Comparison of ENCODE assay signal across 8 cellular contexts in genomic region chr16:56658476-56658875, GRCh38. TPM values are rescaled to one million over a fixed set of nuclear protein-coding genes. Genes with fewer than 3 reads are reported as not detected.
DNase-seq lines count a peak whose midpoint lies in the region; ATAC-seq and TF ChIP-seq lines count a peak whose summit lies in the region.
"Had no signal": no experiment of that assay in that cellular context is flagged by ENCODE, and none has a peak within 500 bp of the region (broad histone marks: within the 10 kb centered on the region; RNA-seq: fewer than 3 reads in every experiment).

No MANE protein-coding gene starts in this region.

- H3K27me3 ChIP-seq in HCT116 (ENCODE audit: insufficient read depth, low read length), result no peaks in the 10 kb centered on the region
- H3K27me3 ChIP-seq in iPS-15b (ENCODE audit: control insufficient read depth, insufficient read depth, low read length), result peaks cover 84% of the 10 kb centered on the region
- peaks cover 55% of the 10 kb centered on the region for H3K27me3 ChIP-seq in skeletal muscle satellite cell (ENCODE audit: control insufficient read depth, insufficient read depth, low read length)
- H3K27me3 ChIP-seq in aorta (ENCODE audit: control insufficient read depth in 1 of 2, insufficient read depth in 2 of 2, low read length in 1 of 2), result no peaks in the 10 kb centered on the region

- peak overlapping the region; percentile 95 for H3K4me3 Mint-ChIP-seq in WTC11

- H2AFZ ChIP-seq in HCT116 (ENCODE audit: low read depth, low read length, poor library complexity, severe bottlenecking), result no peak overlapping the region

- CTCF ChIA-PET in HCT116 (lab: Charles Lee), result no interaction called here
- CTCF ChIA-PET in WTC11 (lab: Charles Lee), result interaction anchor here (1.5 kb wide), 1 partner anchor 43 kb away, joined by 24 read pairs; no protein-coding TSS in a partner anchor

- H3K9me3 Mint-ChIP-seq in WTC11, result no peaks in the 10 kb centered on the region

- RAD21 ChIA-PET in HCT116 (lab: Charles Lee; ENCODE audit: low non-redundant PET in 1 of 2, low total read pairs in 2 of 2, uncharacterized antibody in 2 of 2, unreplicated experiment in 2 of 2), result no interaction called here

- no peaks in the 10 kb centered on the region for H3K9me2 ChIP-seq in HCT116 (ENCODE audit: insufficient read depth)

- TF ChIP-seq POLR2A in HCT116 (IDR thresholded peaks at IDR 0.05; ENCODE audit: borderline replicate concordance, extremely low read depth, insufficient read depth, insufficient read length), result no peak

- H3K36me3 ChIP-seq in HCT116 (ENCODE audit: control insufficient read depth in 1 of 2, insufficient read depth in 2 of 2, low read length in 2 of 2) (no peaks in the 10 kb centered on the region), iPS-15b (ENCODE audit: control insufficient read depth, insufficient read depth, low read length) (no peaks in the 10 kb centered on the region), skeletal muscle satellite cell (ENCODE audit: insufficient read depth, low read length) (no peaks in the 10 kb centered on the region), aorta (ENCODE audit: control insufficient read depth in 1 of 2, insufficient read depth in 2 of 2, low read length in 1 of 2) (no peaks in the 10 kb centered on the region)

- no peaks in the 10 kb centered on the region for H4K20me1 ChIP-seq in HCT116 (ENCODE audit: insufficient read depth)

- H3K27ac ChIP-seq in HCT116 (ENCODE audit: low read depth, low read length) (no peak overlapping the region), aorta (ENCODE audit: low read depth in 1 of 2, low read length in 2 of 2) (no peak overlapping the region)
- H3K27ac ChIP-seq: KMS-11 had no signal

- 0 out of 2 replicates have a peak, but pooled peaks cover 5% of the 10 kb centered on the region for H3K36me3 Mint-ChIP-seq in WTC11

- POLR2A ChIA-PET in HCT116 (lab: Charles Lee), result interaction anchor here (3.8 kb wide), 1 partner anchor 32 kb away, joined by 17 read pairs; the partner anchor contains the start of gene MT1E
- POLR2A ChIA-PET in WTC11 (lab: Charles Lee), result interaction anchor here (1.1 to 1.9 kb wide), 3 partner anchors 12 to 130 kb away, joined by 5 to 24 read pairs (median 10); partner anchors contain the start of genes MT1E and MT1H

- peak overlapping the region; percentile 80 for H3K4me2 ChIP-seq in HCT116 (ENCODE audit: low read length)
- peak overlapping the region; percentile 79 for H3K4me2 ChIP-seq in skeletal muscle satellite cell (ENCODE audit: low read length)
- H3K4me2 ChIP-seq: KMS-11 had no signal

- no peak for ATAC-seq in HCT116
- peak; percentile 1; the same call in 1 of the 2 replicates for ATAC-seq in WTC11
- ATAC-seq in aorta (ENCODE audit: low FRiP score), result no peak

- 58 to 69% methylated on average over 6 of the region's 6 CpGs for WGBS in aorta, 2 donors

- H3K4me1 ChIP-seq in HCT116 (ENCODE audit: control insufficient read depth in 1 of 2, insufficient read depth in 2 of 2, low read length in 2 of 2) (peaks cover 18 to 47% of the 10 kb centered on the region in 2 experiments), iPS-15b (ENCODE audit: control insufficient read depth, insufficient read depth, low read length) (peaks cover 2% of the 10 kb centered on the region), skeletal muscle satellite cell (ENCODE audit: control insufficient read depth, insufficient read depth, low read length) (peaks cover 9% of the 10 kb centered on the region), aorta (ENCODE audit: control insufficient read depth in 1 of 2, insufficient read depth in 2 of 2, low read length in 2 of 2) (no peaks in the 10 kb centered on the region)

- no TSS peak for BruUV-seq in HCT116 (replicated peaks; lab: Mats Ljungman, UMichigan)

- no peak overlapping the region for H3K27ac Mint-ChIP-seq in WTC11

- no peak for DNase-seq in HCT116 (ENCODE audit: low read depth, low spot score)
- no peak for DNase-seq in WTC11 (ENCODE audit: low spot score)
- no peak for DNase-seq in HT-29 (ENCODE audit: low spot score)
- no peak for DNase-seq in aorta
- DNase-seq in T-helper 9 cell, result no peak

- peaks cover 29% of the 10 kb centered on the region for H3K4me1 Mint-ChIP-seq in WTC11

- intact Hi-C loops in HCT116 (cut with micrococcal nuclease), result no loop called here
- intact Hi-C loops in aorta (cut with DNase I), result no loop called here

- H3K79me2 ChIP-seq in HCT116 (ENCODE audit: insufficient read depth, low read length), result no peaks in the 10 kb centered on the region

- H3K9me3 ChIP-seq in HCT116 (ENCODE audit: control insufficient read depth in 1 of 2, insufficient read depth in 1 of 2, low read depth in 1 of 2, low read length in 2 of 2) (no peaks in the 10 kb centered on the region), iPS-15b (ENCODE audit: control insufficient read depth, insufficient read depth, low read length) (no peaks in the 10 kb centered on the region), skeletal muscle satellite cell (replicated peaks; ENCODE audit: low read length) (no peaks in the 10 kb centered on the region), aorta (ENCODE audit: control insufficient read depth, low read length) (no peaks in the 10 kb centered on the region)

- H3K27me3 Mint-ChIP-seq in WTC11 (ENCODE audit: low read depth), result peaks cover 86% of the 10 kb centered on the region

- H3K9ac ChIP-seq in HCT116 (ENCODE audit: low read length), result peak overlapping the region; percentile 46; the same call in 1 of the 2 replicates
- H3K9ac ChIP-seq in iPS-15b (ENCODE audit: low read depth, low read length), result no peak overlapping the region
- H3K9ac ChIP-seq in skeletal muscle satellite cell (ENCODE audit: low read depth, low read length), result no peak overlapping the region
- H3K9ac ChIP-seq: KMS-11 had no signal

- H3K4me3 ChIP-seq in HCT116 (replicated peaks in 1 of 2; ENCODE audit: low read depth in 1 of 2, low read length in 2 of 2) (peak overlapping the region in 1 of 2 experiments; percentile 55; a peak in 1 of 4 replicates), iPS-15b (ENCODE audit: low read depth, low read length) (peak overlapping the region; percentile 77), skeletal muscle satellite cell (ENCODE audit: low read length) (no peak overlapping the region), aorta (ENCODE audit: low read length in 2 of 2) (no peak overlapping the region)

- TF ChIP-seq CTCF in HCT116 (IDR thresholded peaks at IDR 0.05 in 2 of 3, conservative IDR thresholded peaks at IDR 0.05 in 1 of 3; ENCODE audit: borderline replicate concordance in 1 of 3, insufficient read depth in 1 of 3, low read depth in 2 of 3, low read length in 2 of 3), result no peak
- no peak for TF ChIP-seq CTCF in WTC11 (IDR thresholded peaks at IDR 0.05)

- TF ChIP-seq RAD21 in HCT116 (IDR thresholded peaks at IDR 0.05; ENCODE audit: low read depth), result no peak

TF ChIP-seq in HCT116, 20 proteins besides CTCF, POLR2A, EP300 and RAD21 (continues in another document):
- no peak for TF ChIP-seq SP1 (IDR thresholded peaks at IDR 0.05; ENCODE audit: low read depth)
- no peak for TF ChIP-seq TCF7L2 (IDR thresholded peaks at IDR 0.05; ENCODE audit: borderline replicate concordance, extremely low read depth, insufficient read depth, insufficient read length)
- TF ChIP-seq CEBPB (IDR thresholded peaks at IDR 0.05; ENCODE audit: low read depth), result no peak
- TF ChIP-seq YY1 (IDR thresholded peaks at IDR 0.05; ENCODE audit: extremely low read depth, insufficient replicate concordance, low read depth, low read length), result no peak
- TF ChIP-seq EZH2phosphoT487 (IDR thresholded peaks at IDR 0.05; ENCODE audit: borderline replicate concordance), result no peak

TF ChIP-seq in WTC11, 78 proteins besides CTCF, POLR2A, EP300 and RAD21 (continues in another document):
- no peak for TF ChIP-seq MYBL2 (CRISPR knock-in tag; IDR thresholded peaks at IDR 0.05)
- TF ChIP-seq MXD4 (CRISPR knock-in tag; IDR thresholded peaks at IDR 0.05; ENCODE audit: borderline replicate concordance), result no peak

RNA-seq across cellular contexts. Expression of gene MT1F, which starts 0.7 kb away (rescaled TPM):
- 7.3 TPM for total RNA-seq in HCT116 (2021; ENCODE audit: unreplicated experiment)
- polyA plus RNA-seq in HCT116 (2012), result 24.2 and 24.5 TPM in 2 replicates
- 50.6 to 60.2 TPM (median 58.2 TPM) in 3 replicates for total RNA-seq in WTC11 (2021)
- total RNA-seq in skeletal muscle satellite cell (2012; rRNA removed), result not detected in 2 replicates
- total RNA-seq in HT-29 (2014; rRNA removed; shearing (Covaris generic)), result 4.7 and 5.6 TPM in 2 replicates
- 10 to 100 TPM; 14.4 to 19.1 TPM for total RNA-seq in aorta
- polyA plus RNA-seq in aorta, result 10 to 100 TPM in 1 of 2 donors, 1 to 10 TPM in 1; 9.0 to 81.1 TPM

RNA-seq across cellular contexts. Expression of gene MT1B, which starts 6.8 kb away (rescaled TPM):
- total RNA-seq in HCT116 (2021; ENCODE audit: unreplicated experiment) (not detected), WTC11 (2021) (not detected in 3 replicates), aorta (not detected)
- 0.26 TPM in 1 of 2 replicates, not detected in the other for polyA plus RNA-seq in HCT116 (2012)
- total RNA-seq in skeletal muscle satellite cell (2012; rRNA removed), result not detected in 2 replicates
- not detected in 2 replicates for total RNA-seq in HT-29 (2014; rRNA removed; shearing (Covaris generic))
- polyA plus RNA-seq in aorta, result not detected

RNA-seq across cellular contexts. Expression of gene MT1G, which starts 9.4 kb away (rescaled TPM):
- total RNA-seq in HCT116 (2021; ENCODE audit: unreplicated experiment), result 1.2 TPM
- not detected in 2 replicates for polyA plus RNA-seq in HCT116 (2012)
- 326 to 361 TPM (median 333 TPM) in 3 replicates for total RNA-seq in WTC11 (2021)
- total RNA-seq in skeletal muscle satellite cell (2012; rRNA removed), result not detected in 2 replicates
- total RNA-seq in HT-29 (2014; rRNA removed; shearing (Covaris generic)), result 0.50 and 1.5 TPM in 2 replicates
- 10 to 100 TPM in 1 of 2 donors, 1 to 10 TPM in 1; 5.3 to 49.1 TPM for total RNA-seq in aorta
- polyA plus RNA-seq in aorta, result 100 to 1,000 TPM in 1 of 2 donors, 10 to 100 TPM in 1; 13.9 to 118 TPM

RNA-seq across cellular contexts. Expression of gene MT1H, which starts 11.1 kb away (rescaled TPM):
- total RNA-seq in HCT116 (2021; ENCODE audit: unreplicated experiment) (not detected), WTC11 (2021) (122 to 164 TPM (median 159 TPM) in 3 replicates), aorta (1 to 10 TPM in 1 of 2 donors, not detected in 1; 1.6 TPM)
- not detected in 2 replicates for polyA plus RNA-seq in HCT116 (2012)
- not detected in 2 replicates for total RNA-seq in skeletal muscle satellite cell (2012; rRNA removed)
- total RNA-seq in HT-29 (2014; rRNA removed; shearing (Covaris generic)), result not detected in 2 replicates
- 10 to 100 TPM in 1 of 2 donors, 1 to 10 TPM in 1; 3.0 to 12.6 TPM for polyA plus RNA-seq in aorta

RNA-seq across cellular contexts. Expression of gene MT1A, which starts 20.0 kb away (rescaled TPM):
- total RNA-seq in HCT116 (2021; ENCODE audit: unreplicated experiment) (not detected), WTC11 (2021) (0.94 to 2.8 TPM in 2 of 3 replicates, not detected in the other), aorta (10 to 100 TPM in 1 of 2 donors, 1 to 10 TPM in 1; 4.6 to 82.2 TPM)
- polyA plus RNA-seq in HCT116 (2012), result not detected in 2 replicates
- 17.7 and 23.6 TPM in 2 replicates for total RNA-seq in skeletal muscle satellite cell (2012; rRNA removed)
- 2.0 and 6.6 TPM in 2 replicates for total RNA-seq in HT-29 (2014; rRNA removed; shearing (Covaris generic))
- 10 to 100 TPM in 1 of 2 donors, 1 to 10 TPM in 1; 7.0 to 16.2 TPM for polyA plus RNA-seq in aorta
